Comparison of ENCODE assay signal across 23 cellular contexts in the genomic region with DNA sequence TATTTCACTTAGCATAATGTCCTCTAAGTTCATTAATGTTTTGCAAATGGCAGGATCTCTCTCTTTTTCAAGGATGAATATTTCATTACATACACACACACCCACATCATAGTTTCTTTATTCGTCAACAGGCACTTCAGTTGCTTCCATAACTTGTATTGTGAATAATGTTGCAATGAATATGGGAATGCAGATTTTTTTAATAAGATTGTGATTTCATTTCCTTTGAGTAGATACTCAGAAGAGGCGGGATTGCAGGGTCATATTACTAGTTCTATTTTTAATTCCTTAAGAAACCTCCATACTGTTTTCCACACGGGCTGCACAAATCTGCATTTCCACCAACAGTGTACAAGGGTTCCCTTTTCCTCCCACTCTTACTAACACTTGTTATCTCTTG.
DNase-seq lines count a peak whose midpoint lies in the region; ATAC-seq, FAIRE-seq and TF ChIP-seq lines count a peak whose summit lies in the region.
"Had no signal": no experiment of that assay in that cellular context is flagged by ENCODE, and none has a peak within 500 bp of the region (broad histone marks: within the 10 kb centered on the region; RNA-seq: fewer than 3 reads in every experiment).

No MANE protein-coding gene starts in this region.

- peak; percentile 57 for DNase-seq in AG10803 (ENCODE audit: low read depth)
- DNase-seq in LHCN-M2 (ENCODE audit: low read depth), result peak; percentile 52
- DNase-seq in endodermal cell, result no peak
- DNase-seq in keratinocyte (ENCODE audit: low read depth, low spot score), result no peak
- DNase-seq in NCI-H2196 (lab: John Stamatoyannopoulos, UW; ENCODE audit: unreplicated experiment), result no peak
- no peak for DNase-seq in lower leg skin (ENCODE audit: low spot score in 2 of 2)
- no peak for DNase-seq in chondrocyte (ENCODE audit: low spot score)
- DNase-seq in left lung, result no peak
- DNase-seq: activated CD4-positive, alpha-beta T cell treated with anti-CD3 and anti-CD28 coated beads, Interleukin-2, amount 50 U/mL, for 4 hours; activated effector memory CD4-positive, alpha-beta T cell treated with anti-CD3 and anti-CD28 coated beads, Interleukin-2, amount 50 U/mL, for 16 hours; CD4-positive, alpha-beta memory T cell; central memory CD4-positive, alpha-beta T cell; esophagus squamous epithelium; islet precursor cell; NCI-H1092; NCI-H2081 treated with DMSO at 0.1 percent for 48 hours; NCI-H524 had no signal

- H3K4me3 Mint-ChIP-seq in endodermal cell, result no peak overlapping the region
- no peak overlapping the region for H3K4me3 Mint-ChIP-seq in chondrocyte (ENCODE audit: unreplicated experiment)
- H3K4me3 Mint-ChIP-seq: CD4-positive, alpha-beta memory T cell; WTC11 had no signal

- peaks cover 38% of the 10 kb centered on the region for H3K79me2 ChIP-seq in keratinocyte (ENCODE audit: control insufficient read depth, insufficient read depth, low read length)

- no peaks in the 10 kb centered on the region for H3K27me3 ChIP-seq in endodermal cell (ENCODE audit: control insufficient read depth, insufficient read depth, low read length, poor library complexity, severe bottlenecking)
- H3K27me3 ChIP-seq in keratinocyte (ENCODE audit: control insufficient read depth, extremely low read depth, insufficient read depth, low read length), result no peaks in the 10 kb centered on the region
- no peaks in the 10 kb centered on the region for H3K27me3 ChIP-seq in left lung
- H3K27me3 ChIP-seq: esophagus squamous epithelium, hepatocyte, neutrophil, vagina had no signal

- H3K4me2 ChIP-seq in keratinocyte (ENCODE audit: control insufficient read depth, extremely low read depth, insufficient read depth, low read depth, low read length), result no peak overlapping the region
- H3K4me2 ChIP-seq: hepatocyte, KMS-11 had no signal

- intact Hi-C loops in lower leg skin (cut with DNase I; ENCODE audit: low total_unique reads), result no loop called here
- intact Hi-C loops in left lung (cut with DNase I), result no loop called here

- no peaks in the 10 kb centered on the region for H4K20me1 ChIP-seq in keratinocyte (ENCODE audit: control insufficient read depth, extremely low read depth, insufficient read depth, low read length)

- H3K36me3 Mint-ChIP-seq in endodermal cell (ENCODE audit: low read depth) (peaks cover 16% of the 10 kb centered on the region), chondrocyte (ENCODE audit: low read depth) (no peaks in the 10 kb centered on the region)
- H3K36me3 Mint-ChIP-seq: CD4-positive, alpha-beta memory T cell had no signal

- H3K27ac Mint-ChIP-seq in endodermal cell (no peak overlapping the region), chondrocyte (ENCODE audit: unreplicated experiment) (no peak overlapping the region)
- H3K27ac Mint-ChIP-seq: WTC11 had no signal

- dilution Hi-C loops in keratinocyte (cut with MboI; ENCODE audit: extremely low pct_ligation_motif_present, low sequenced_read_pairs), result no loop called here

- TF ChIP-seq POLR2A in lower leg skin (IDR thresholded peaks at IDR 0.05), result no peak

- H3K9me3 Mint-ChIP-seq in endodermal cell, result peaks cover 18% of the 10 kb centered on the region
- H3K9me3 Mint-ChIP-seq in chondrocyte (ENCODE audit: low read depth), result no peaks in the 10 kb centered on the region

- peaks cover 11% of the 10 kb centered on the region for H3K4me1 ChIP-seq in endodermal cell (ENCODE audit: control insufficient read depth, insufficient read depth, low read length)
- peaks cover 17% of the 10 kb centered on the region for H3K4me1 ChIP-seq in keratinocyte (ENCODE audit: control insufficient read depth, extremely low read depth, insufficient read depth, low read length)
- H3K4me1 ChIP-seq in left lung, result no peaks in the 10 kb centered on the region

- no peak overlapping the region for H3K9ac ChIP-seq in endodermal cell (ENCODE audit: extremely low read depth, low read length, poor library complexity, severe bottlenecking)
- H3K9ac ChIP-seq in keratinocyte (ENCODE audit: control insufficient read depth, extremely low read depth, insufficient read depth, low read length), result no peak overlapping the region
- H3K9ac ChIP-seq: KMS-11 had no signal

- no peak overlapping the region for H2AFZ ChIP-seq in keratinocyte (ENCODE audit: control insufficient read depth, low read length)
- H2AFZ ChIP-seq: hepatocyte had no signal

- H3K4me1 Mint-ChIP-seq in endodermal cell (peaks cover 26% of the 10 kb centered on the region), chondrocyte (ENCODE audit: low read depth) (peaks cover 19% of the 10 kb centered on the region)
- H3K4me1 Mint-ChIP-seq: CD4-positive, alpha-beta memory T cell had no signal

- H3K27ac ChIP-seq in endodermal cell (ENCODE audit: low read depth, low read length) (no peak overlapping the region), keratinocyte (ENCODE audit: control insufficient read depth, insufficient read depth, low read length) (no peak overlapping the region), left lung (no peak overlapping the region)
- H3K27ac ChIP-seq: esophagus squamous epithelium, hepatocyte, KMS-11, neutrophil, SK-N-MC, vagina had no signal

- FAIRE-seq in keratinocyte (lab: Jason Lieb, UNC), result peak; percentile 49

- H3K9me3 ChIP-seq in endodermal cell (ENCODE audit: control insufficient read depth, low read length) (peaks cover 24% of the 10 kb centered on the region), keratinocyte (ENCODE audit: control insufficient read depth, low read depth, low read length) (no peaks in the 10 kb centered on the region), left lung (no peaks in the 10 kb centered on the region)
- H3K9me3 ChIP-seq: esophagus squamous epithelium, neutrophil, vagina had no signal

- H3K36me3 ChIP-seq in endodermal cell (ENCODE audit: control insufficient read depth, insufficient read depth, low read length) (no peaks in the 10 kb centered on the region), keratinocyte (ENCODE audit: control insufficient read depth in 2 of 2, extremely low read depth in 1 of 2, insufficient read depth in 2 of 2, low read length in 2 of 2) (no peaks in the 10 kb centered on the region), left lung (no peaks in the 10 kb centered on the region)
- H3K36me3 ChIP-seq: esophagus squamous epithelium, neutrophil, vagina had no signal

- no peaks in the 10 kb centered on the region for H3K9me1 ChIP-seq in keratinocyte (ENCODE audit: control insufficient read depth, extremely low read depth, insufficient read depth, low read length)

- WGBS in endodermal cell (ENCODE audit: insufficient coverage in 1 of 2, insufficient read length in 1 of 2), 2 experiments, result 94% methylated on average over 2 of the region's 3 CpGs; no CpG with 5 or more reads in 1 of the 2 experiments
- WGBS in lower leg skin, 2 donors, result 68 to 71% methylated on average over 3 of the region's 3 CpGs

- H3K27me3 Mint-ChIP-seq in endodermal cell (ENCODE audit: insufficient read depth) (no peaks in the 10 kb centered on the region), chondrocyte (ENCODE audit: low read depth) (no peaks in the 10 kb centered on the region)

- ATAC-seq in left lung, result no peak
- ATAC-seq: WTC11 had no signal

- H3K4me3 ChIP-seq in AG10803 (ENCODE audit: low read length), result no peak overlapping the region
- peak overlapping the region; percentile 1 for H3K4me3 ChIP-seq in endodermal cell (ENCODE audit: low read length)
- H3K4me3 ChIP-seq in keratinocyte (ENCODE audit: control insufficient read depth in 2 of 3, extremely low read depth in 1 of 3, insufficient read depth in 2 of 3, low read depth in 1 of 3, low read length in 3 of 3), result no peak overlapping the region
- no peak overlapping the region for H3K4me3 ChIP-seq in lower leg skin (ENCODE audit: low read depth, poor library complexity, severe bottlenecking)
- H3K4me3 ChIP-seq in left lung, result no peak overlapping the region
- H3K4me3 ChIP-seq: esophagus squamous epithelium, hepatocyte, SK-N-MC, vagina had no signal

- no peak for TF ChIP-seq CTCF in AG10803 (conservative IDR thresholded peaks at IDR 0.05; ENCODE audit: low read length)
- TF ChIP-seq CTCF in endodermal cell (conservative IDR thresholded peaks at IDR 0.05), result no peak
- no peak for TF ChIP-seq CTCF in keratinocyte (optimal IDR thresholded peaks at IDR 0.05 in 1 of 3, IDR thresholded peaks at IDR 0.05 in 1 of 3, conservative IDR thresholded peaks at IDR 0.05 in 1 of 3; ENCODE audit: extremely low read depth in 1 of 3, insufficient read depth in 2 of 3, low read length in 3 of 3)
- no peak for TF ChIP-seq CTCF in lower leg skin (IDR thresholded peaks at IDR 0.05)
- TF ChIP-seq CTCF in chondrocyte (IDR thresholded peaks at IDR 0.05), result no peak
- TF ChIP-seq CTCF in left lung (IDR thresholded peaks at IDR 0.05), result no peak

Comparison
In these comparisons a context has a peak if more than half of its experiments do, and no peak if none do; other contexts are left out.
1. DNase-seq: peak in AG10803 (single experiment) and LHCN-M2 (single experiment); none in endodermal cell (single experiment), keratinocyte (single experiment), NCI-H2196 (single experiment), lower leg skin (0 of 2), chondrocyte (single experiment) and left lung (0 of 2).